ENCODE assay signal across 8 cellular contexts in genomic region chr5:78295035-78295961, GRCh38. TPM values are rescaled to one million over a fixed set of nuclear protein-coding genes. Genes with fewer than 3 reads are reported as not detected.
DNase-seq lines count a peak whose midpoint lies in the region; ATAC-seq and TF ChIP-seq lines count a peak whose summit lies in the region.

No MANE protein-coding gene starts in this region.

- peak overlapping the region; percentile 85 for H3K4me3 ChIP-seq in SJCRH30
- peak overlapping the region; percentile 87 for H3K4me3 ChIP-seq in left ventricle myocardium inferior

- H3K27me3 ChIP-seq in SJCRH30 (no peaks in the 10 kb centered on the region), left ventricle myocardium inferior (ENCODE audit: low read depth) (no peaks in the 10 kb centered on the region)

- H3K27ac ChIP-seq in SJCRH30 (peak overlapping the region; percentile 83), left ventricle myocardium inferior (replicated peaks) (peak overlapping the region; percentile 86)

- DNase-seq in NCI-H2081 (lab: John Stamatoyannopoulos, UW) (peak; percentile 40 to 58), NCI-H2081 treated with DMSO at 0.1 percent for 48 hours (lab: John Stamatoyannopoulos, UW) (no peak), SJCRH30 (no peak), left ventricle myocardium inferior (peak; percentile 18), sciatic nerve (ENCODE audit: low spot score) (peak; percentile 59)
- DNase-seq in activated naive CD4-positive, alpha-beta T cell treated with anti-CD3 and anti-CD28 coated beads, Interleukin-2, amount 50 U/mL, for 16 hours, result peak; percentile 49

- H3K36me3 ChIP-seq in SJCRH30 (no peaks in the 10 kb centered on the region; the same call in 1 of the 2 replicates), left ventricle myocardium inferior (no peaks in the 10 kb centered on the region)

- H3K4me1 ChIP-seq in SJCRH30 (no peaks in the 10 kb centered on the region), left ventricle myocardium inferior (peaks cover 42% of the 10 kb centered on the region)

- TF ChIP-seq CTCF in left ventricle myocardium inferior (IDR thresholded peaks at IDR 0.05; ENCODE audit: borderline replicate concordance), result peak; percentile 23

- H3K9me3 ChIP-seq in SJCRH30 (replicated peaks) (no peaks in the 10 kb centered on the region), left ventricle myocardium inferior (replicated peaks) (no peaks in the 10 kb centered on the region)

- intact Hi-C loops in left ventricle myocardium inferior (cut with micrococcal nuclease), result loop anchor here (2.0 kb wide), 1 partner anchor 66 kb away; the partner anchor contains the start of gene SCAMP1
- intact Hi-C loops in sciatic nerve (cut with DNase I), result loop anchor here (10.0 kb wide), 1 partner anchor 60 kb away; no protein-coding TSS in a partner anchor

- peak; percentile 42 for ATAC-seq in HG03175 (IDR thresholded peaks at IDR 0.05; ENCODE audit: unreplicated experiment)
- peak; percentile 59 for ATAC-seq in sciatic nerve
- no peak for ATAC-seq in HG03442 (IDR thresholded peaks at IDR 0.05; ENCODE audit: unreplicated experiment)

RNA-seq across cellular contexts. Expression of gene AP3B1, which starts 0.8 kb away (rescaled TPM):
- 79.6 and 93.0 TPM in 2 replicates for total RNA-seq in SJCRH30 (2014; rRNA removed; shearing (Covaris generic))
- 22.0 TPM for total RNA-seq in left ventricle myocardium inferior
- 43.7 TPM for total RNA-seq in sciatic nerve

Comparison
In these comparisons a context has a peak if more than half of its experiments do, and no peak if none do; other contexts are left out.
1. DNase-seq: peak in NCI-H2081 (2 of 2), activated naive CD4-positive, alpha-beta T cell treated with anti-CD3 and anti-CD28 coated beads, Interleukin-2, amount 50 U/mL, for 16 hours (single experiment), left ventricle myocardium inferior (single experiment) and sciatic nerve (single experiment); none in NCI-H2081 treated with DMSO at 0.1 percent for 48 hours (single experiment) and SJCRH30 (0 of 2).